19 cellular contexts compared by ENCODE assay signal in the genomic region with DNA sequence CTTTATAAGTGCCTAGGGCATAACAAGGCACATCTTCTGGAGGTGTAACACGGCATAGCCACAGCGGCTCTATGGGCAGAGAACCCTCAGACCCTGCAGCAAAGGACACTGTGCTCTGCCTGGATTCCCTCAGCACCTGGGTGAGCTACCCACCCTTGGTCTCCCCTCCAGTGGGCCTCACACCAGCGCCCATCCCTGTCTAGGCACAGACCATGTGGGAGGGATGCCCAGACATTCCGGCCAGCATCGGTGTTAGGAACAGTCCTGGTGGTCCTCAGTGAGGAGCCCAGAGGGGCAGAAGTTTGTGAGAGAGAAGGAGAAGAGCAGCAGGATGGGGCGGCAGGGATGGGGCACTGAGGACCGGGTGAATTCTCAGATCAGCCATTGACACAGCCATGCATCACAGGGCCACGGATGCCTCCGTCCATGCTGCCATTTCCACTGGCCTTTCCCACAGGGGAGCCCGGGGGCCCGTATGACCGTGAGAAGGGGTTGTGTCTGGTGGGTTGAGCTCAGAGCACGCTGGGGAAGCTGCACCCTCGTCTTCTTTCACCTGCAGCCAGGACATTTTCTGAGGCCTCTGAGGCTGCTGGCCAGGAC.
"Had no signal": no experiment of that assay in that cellular context is flagged by ENCODE, and none has a peak within 500 bp of the region (broad histone marks: within the 10 kb centered on the region; RNA-seq: fewer than 3 reads in every experiment).

No MANE protein-coding gene starts in this region.

- H3K27ac Mint-ChIP-seq: activated CD8-positive, alpha-beta T cell treated with anti-CD3 and anti-CD28 coated beads, Interleukin-2, amount 10 ng/mL, durations not matched to agents 7 days and 5 days; activated naive CD4-positive, alpha-beta T cell treated with anti-CD3 and anti-CD28 coated beads for 36 hours; activated naive CD8-positive, alpha-beta T cell treated with anti-CD3 and anti-CD28 coated beads, Interleukin-2, amount 10 ng/mL, durations not matched to agents 7 days and 5 days; activated T-helper 2 cell treated with anti-CD3 and anti-CD28 coated beads, Interferon-gamma antibody, Interleukin-2, Interleukin-4, amounts not matched to agents 10 μg/mL and 5 μg/mL and 100 μg/mL, durations not matched to agents 14 hours and 24 hours and 36 hours; memory B cell; progenitor cell of endocrine pancreas had no signal

- H3K9me3 ChIP-seq: mucosa of descending colon, thyroid gland had no signal

- H3K27ac ChIP-seq: breast epithelium, left ventricle myocardium inferior had no signal

- H3K4me1 Mint-ChIP-seq: activated naive CD8-positive, alpha-beta T cell treated with anti-CD3 and anti-CD28 coated beads, Interleukin-2, amount 10 ng/mL, durations not matched to agents 7 days and 5 days had no signal

- ATAC-seq: activated CD8-positive, alpha-beta T cell treated with anti-CD3 and anti-CD28 coated beads, Interleukin-2, amount 10 ng/mL, durations not matched to agents 7 days and 5 days; stimulated activated naive CD8-positive, alpha-beta T cell treated with anti-CD3 and anti-CD28 coated beads, Interleukin-15, Interleukin-2, amounts not matched to agents 100 U/mL and 50 U/mL, for 24 hours had no signal

- H3K36me3 Mint-ChIP-seq: activated naive CD8-positive, alpha-beta T cell treated with anti-CD3 and anti-CD28 coated beads, Interleukin-2, amount 10 ng/mL, durations not matched to agents 7 days and 5 days had no signal

- H3K4me3 Mint-ChIP-seq: activated CD8-positive, alpha-beta T cell treated with anti-CD3 and anti-CD28 coated beads, Interleukin-2, amount 10 ng/mL, durations not matched to agents 7 days and 5 days; activated naive CD4-positive, alpha-beta T cell treated with anti-CD3 and anti-CD28 coated beads for 36 hours; activated naive CD8-positive, alpha-beta T cell treated with anti-CD3 and anti-CD28 coated beads, Interleukin-2, amount 10 ng/mL, durations not matched to agents 7 days and 5 days; memory B cell had no signal

- H3K4me1 ChIP-seq: breast epithelium, left ventricle myocardium inferior had no signal

- DNase-seq: activated CD4-positive, alpha-beta T cell treated with anti-CD3 and anti-CD28 coated beads for 1 hour; activated CD4-positive, alpha-beta T cell treated with anti-CD3 and anti-CD28 coated beads, Interleukin-2, amount 50 U/mL, for 1 hour; activated CD8-positive, alpha-beta T cell treated with anti-CD3 and anti-CD28 coated beads, Interleukin-2, amount 10 ng/mL, durations not matched to agents 7 days and 5 days; activated naive CD4-positive, alpha-beta T cell treated with anti-CD3 and anti-CD28 coated beads for 36 hours; activated naive CD8-positive, alpha-beta T cell treated with anti-CD3 and anti-CD28 coated beads, Interleukin-2, amount 10 ng/mL, durations not matched to agents 7 days and 5 days; activated T-cell treated with anti-CD3 and anti-CD28 coated beads, Interleukin-2, amount 50 U/mL, for 1 hour; amniotic stem cell; left ventricle myocardium inferior; mucosa of descending colon; retina; stimulated activated CD4-positive, alpha-beta T cell treated with anti-CD3 and anti-CD28 coated beads, Interleukin-4, amount 100 ng/mL, for 24 hours; stimulated activated naive CD8-positive, alpha-beta T cell treated with anti-CD3 and anti-CD28 coated beads, Interleukin-15, Interleukin-2, amounts not matched to agents 100 U/mL and 50 U/mL, for 24 hours; substantia nigra; T-helper 1 cell; thyroid gland had no signal

- H3K27me3 ChIP-seq: thyroid gland had no signal

- H3K36me3 ChIP-seq: breast epithelium, left ventricle myocardium inferior, thyroid gland had no signal

- H3K4me3 ChIP-seq: breast epithelium, left ventricle myocardium inferior, mucosa of descending colon, thyroid gland had no signal
